9 cellular contexts compared by ENCODE assay signal in genomic region chr5:74433255-74434123, GRCh38.
A peak's percentile ranks its signal among the peaks of the same experiment; 100 is the strongest.
DNase-seq lines count a peak whose midpoint lies in the region; ATAC-seq and TF ChIP-seq lines count a peak whose summit lies in the region.
"Had no signal": no experiment of that assay in that cellular context is flagged by ENCODE, and none has a peak within 500 bp of the region (broad histone marks: within the 10 kb centered on the region; RNA-seq: fewer than 3 reads in every experiment).

No MANE protein-coding gene starts in this region.

- in situ Hi-C loops in G401 (cut with HindIII; ENCODE audit: low sequenced_read_pairs), result no loop called here

- H3K4me2 ChIP-seq in hepatocyte, result peak overlapping the region; percentile 6

- WGBS in hepatocyte (ENCODE audit: low lambda C conversion rate, missing lambda C conversion rate), result 60% methylated on average over 11 of the region's 11 CpGs
- 34 to 37% methylated on average over 11 of the region's 11 CpGs for WGBS in upper lobe of left lung, 2 donors

- no peaks in the 10 kb centered on the region for H4K20me1 ChIP-seq in hepatocyte (ENCODE audit: insufficient read depth, poor library complexity, severe bottlenecking)

- no peaks in the 10 kb centered on the region for H3K36me3 ChIP-seq in hepatocyte (replicated peaks; ENCODE audit: insufficient read depth, low read depth)
- H3K36me3 ChIP-seq in upper lobe of left lung, result no peaks in the 10 kb centered on the region

- TF ChIP-seq EP300 in upper lobe of left lung (IDR thresholded peaks at IDR 0.05), result no peak

- H3K4me3 ChIP-seq in hepatocyte, result no peak overlapping the region
- H3K4me3 ChIP-seq in upper lobe of left lung, result peak overlapping the region in 1 of 4 donors; percentile 18

- DNase-seq in SIG-M5 treated with dmso at 0.1 percent for 504 hours (lab: John Stamatoyannopoulos, UW; ENCODE audit: unreplicated experiment) (peak; percentile 1), SIG-M5 (lab: John Stamatoyannopoulos, UW) (no peak), SKM-1 (lab: John Stamatoyannopoulos, UW; ENCODE audit: unreplicated experiment) (peak; percentile 68), hepatocyte (ENCODE audit: low spot score) (no peak), upper lobe of left lung (peak in 1 of 2 donors; percentile 26), G401 (ENCODE audit: low spot score) (no peak), T1000 (lab: John Stamatoyannopoulos, UW) (no peak)
- no peak for DNase-seq in activated CD4-positive, alpha-beta T cell treated with anti-CD3 and anti-CD28 coated beads for 48 hours

- no peak for TF ChIP-seq CTCF in hepatocyte (IDR thresholded peaks at IDR 0.05; ENCODE audit: poor library complexity)
- TF ChIP-seq CTCF in upper lobe of left lung (IDR thresholded peaks at IDR 0.05), result no peak

- H3K4me1 ChIP-seq in hepatocyte (ENCODE audit: insufficient read depth) (peaks cover 2% of the 10 kb centered on the region), upper lobe of left lung (peaks cover 9 to 22% (median 13%) of the 10 kb centered on the region in 4 donors)

- no peaks in the 10 kb centered on the region for H3K27me3 ChIP-seq in hepatocyte
- H3K27me3 ChIP-seq in upper lobe of left lung, result no peaks in the 10 kb centered on the region

- H3K9me3 ChIP-seq in hepatocyte (ENCODE audit: low read depth) (no peaks in the 10 kb centered on the region), upper lobe of left lung (no peaks in the 10 kb centered on the region)

- H3K9me2 ChIP-seq in hepatocyte (replicated peaks; ENCODE audit: insufficient read depth), result no peaks in the 10 kb centered on the region

- H3K27ac ChIP-seq in hepatocyte, result no peak overlapping the region
- peak overlapping the region in 1 of 4 donors; percentile 32 for H3K27ac ChIP-seq in upper lobe of left lung
- H3K27ac ChIP-seq: 22Rv1 had no signal

- TF ChIP-seq POLR2A in upper lobe of left lung (IDR thresholded peaks at IDR 0.05), result no peak

- ATAC-seq in upper lobe of left lung (ENCODE audit: low FRiP score in 2 of 2), result peak; percentile 40 to 72

- no peaks in the 10 kb centered on the region for H3K79me2 ChIP-seq in hepatocyte

- H2AFZ ChIP-seq in hepatocyte, result no peak overlapping the region

Comparison
In these comparisons a context has a peak if more than half of its experiments do, and no peak if none do; other contexts are left out.
1. DNase-seq: peak in SIG-M5 treated with dmso at 0.1 percent for 504 hours (single experiment) and SKM-1 (single experiment); none in SIG-M5 (single experiment), hepatocyte (single experiment), G401 (single experiment), T1000 (single experiment) and activated CD4-positive, alpha-beta T cell treated with anti-CD3 and anti-CD28 coated beads for 48 hours (single experiment).